ENCODE assay signal across 9 cellular contexts in the genomic region with DNA sequence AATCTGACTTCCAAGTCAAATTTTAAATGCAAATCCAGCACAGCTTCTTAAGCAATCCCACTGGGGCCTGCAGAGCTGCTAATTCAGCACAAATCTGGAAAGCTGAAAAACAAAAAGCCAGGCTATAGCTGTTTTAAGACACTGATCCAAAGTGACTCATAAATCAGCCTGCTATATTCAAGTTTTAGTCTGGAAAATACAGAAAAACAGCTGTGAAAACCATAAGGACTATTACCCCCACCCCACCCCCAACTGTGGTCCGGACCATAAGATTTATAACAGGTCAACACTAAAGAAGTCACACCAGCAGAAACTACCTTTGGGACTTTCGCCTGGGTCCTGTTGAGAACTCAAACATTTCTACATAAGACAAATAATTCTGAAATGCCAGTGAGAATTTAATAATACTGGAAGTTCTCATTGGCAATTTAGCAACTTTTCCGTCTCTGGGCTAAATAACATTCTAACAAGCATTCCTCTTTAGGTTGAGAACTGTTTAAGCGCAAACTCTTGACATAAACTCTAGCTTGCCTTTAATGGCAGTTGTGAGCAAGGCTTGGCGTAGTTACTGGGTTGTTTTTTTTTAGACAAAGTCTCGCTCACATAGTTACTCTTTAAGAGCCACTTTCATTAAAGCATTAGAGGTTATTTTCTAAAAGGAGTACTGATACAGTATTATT. TPM values are rescaled to one million over a fixed set of nuclear protein-coding genes. Genes with fewer than 3 reads are reported as not detected.
A peak's percentile ranks its signal among the peaks of the same experiment; 100 is the strongest.
DNase-seq lines count a peak whose midpoint lies in the region; ATAC-seq lines count a peak whose summit lies in the region.
"Had no signal": no experiment of that assay in that cellular context is flagged by ENCODE, and none has a peak within 500 bp of the region (broad histone marks: within the 10 kb centered on the region; RNA-seq: fewer than 3 reads in every experiment).

No MANE protein-coding gene starts in this region.

- peaks cover 22% of the 10 kb centered on the region for H3K36me3 ChIP-seq in adipocyte (ENCODE audit: control insufficient read depth, insufficient read depth, low read length, severe bottlenecking)

- no peak overlapping the region for H3K4me3 Mint-ChIP-seq in natural killer cell treated with Interleukin-12 subunit alpha and Interleukin-12 subunit beta and Interleukin-15 and Interleukin-18, amount 100 ng/mL, for 72 hours

- H3K9ac ChIP-seq in adipocyte (ENCODE audit: low read length), result peak overlapping the region; percentile 94

- no peaks in the 10 kb centered on the region for H3K27me3 ChIP-seq in adipocyte (replicated peaks; ENCODE audit: control insufficient read depth, insufficient read depth, low read length)

- no peaks in the 10 kb centered on the region for H3K9me3 ChIP-seq in adipocyte (ENCODE audit: control insufficient read depth, low read length)

- H3K4me1 Mint-ChIP-seq in natural killer cell treated with Interleukin-12 subunit alpha and Interleukin-12 subunit beta and Interleukin-15 and Interleukin-18, amount 100 ng/mL, for 72 hours (ENCODE audit: low read depth in 2 of 2), result no peaks in the 10 kb centered on the region

- H3K27ac Mint-ChIP-seq in natural killer cell treated with Interleukin-12 subunit alpha and Interleukin-12 subunit beta and Interleukin-15 and Interleukin-18, amount 100 ng/mL, for 72 hours, result no peak overlapping the region
- H3K27ac Mint-ChIP-seq: activated naive CD4-positive, alpha-beta T cell treated with anti-CD3 and anti-CD28 coated beads, Interleukin-2, amount 50 U/mL, for 72 hours had no signal

- H3K27me3 Mint-ChIP-seq in natural killer cell treated with Interleukin-12 subunit alpha and Interleukin-12 subunit beta and Interleukin-15 and Interleukin-18, amount 100 ng/mL, for 72 hours, result peaks cover 8 to 9% of the 10 kb centered on the region in 2 donors

- DNase-seq in adipocyte (ENCODE audit: low read depth) (peak; percentile 83), hepatic stellate cell (ENCODE audit: low spot score) (peak; percentile 18), skeletal muscle cell (ENCODE audit: low read depth) (peak; percentile 57)
- DNase-seq in natural killer cell treated with Interleukin-12 subunit alpha and Interleukin-12 subunit beta and Interleukin-15 and Interleukin-18, amount 100 ng/mL, for 72 hours (ENCODE audit: low spot score), result no peak
- DNase-seq in activated CD4-positive, alpha-beta T cell treated with anti-CD3 and anti-CD28 coated beads, Interleukin-2, amount 50 U/mL, for 48 hours, result no peak
- DNase-seq in stimulated activated naive CD8-positive, alpha-beta T cell treated with anti-CD3 and anti-CD28 coated beads, Interleukin-15, Interleukin-2, amounts not matched to agents 100 U/mL and 50 U/mL, for 24 hours, result no peak

- H3K4me1 ChIP-seq in adipocyte (ENCODE audit: control insufficient read depth, insufficient read depth, low read length), result peaks cover 47% of the 10 kb centered on the region

- no peaks in the 10 kb centered on the region for H3K9me3 Mint-ChIP-seq in natural killer cell treated with Interleukin-12 subunit alpha and Interleukin-12 subunit beta and Interleukin-15 and Interleukin-18, amount 100 ng/mL, for 72 hours

- H3K4me3 ChIP-seq in GM08714 (ENCODE audit: low read length), result peak overlapping the region; percentile 84; the same call in 1 of the 2 replicates
- H3K4me3 ChIP-seq in adipocyte (ENCODE audit: low read length), result peak overlapping the region; percentile 92
- H3K4me3 ChIP-seq in skeletal muscle cell (ENCODE audit: low read depth, low read length), result peak overlapping the region; percentile 95

- H3K36me3 Mint-ChIP-seq in natural killer cell treated with Interleukin-12 subunit alpha and Interleukin-12 subunit beta and Interleukin-15 and Interleukin-18, amount 100 ng/mL, for 72 hours, result no peaks in the 10 kb centered on the region
- H3K36me3 Mint-ChIP-seq: activated naive CD4-positive, alpha-beta T cell treated with anti-CD3 and anti-CD28 coated beads, Interleukin-2, amount 50 U/mL, for 72 hours had no signal

- ATAC-seq in natural killer cell treated with Interleukin-12 subunit alpha and Interleukin-12 subunit beta and Interleukin-15 and Interleukin-18, amount 100 ng/mL, for 72 hours, result no peak
- no peak for ATAC-seq in GM19467 (IDR thresholded peaks at IDR 0.05; ENCODE audit: unreplicated experiment)
- ATAC-seq in stimulated activated naive CD8-positive, alpha-beta T cell treated with anti-CD3 and anti-CD28 coated beads, Interleukin-15, Interleukin-2, amounts not matched to agents 100 U/mL and 50 U/mL, for 24 hours, result no peak
- ATAC-seq: activated naive CD4-positive, alpha-beta T cell treated with anti-CD3 and anti-CD28 coated beads, Interleukin-2, amount 50 U/mL, for 72 hours had no signal

RNA-seq across cellular contexts. Expression of gene LRIG3, which starts 3.3 kb away (rescaled TPM):
- total RNA-seq in natural killer cell treated with Interleukin-12 subunit alpha and Interleukin-12 subunit beta and Interleukin-15 and Interleukin-18, amount 100 ng/mL, for 72 hours, result not detected
- total RNA-seq: activated naive CD4-positive, alpha-beta T cell treated with anti-CD3 and anti-CD28 coated beads, Interleukin-2, amount 50 U/mL, for 72 hours had no signal

Comparison
In these comparisons a context has a peak if more than half of its experiments do, and no peak if none do; other contexts are left out.
1. DNase-seq: peak in adipocyte (single experiment), hepatic stellate cell (single experiment) and skeletal muscle cell (single experiment); none in natural killer cell treated with Interleukin-12 subunit alpha and Interleukin-12 subunit beta and Interleukin-15 and Interleukin-18, amount 100 ng/mL, for 72 hours (single experiment), activated CD4-positive, alpha-beta T cell treated with anti-CD3 and anti-CD28 coated beads, Interleukin-2, amount 50 U/mL, for 48 hours (0 of 2) and stimulated activated naive CD8-positive, alpha-beta T cell treated with anti-CD3 and anti-CD28 coated beads, Interleukin-15, Interleukin-2, amounts not matched to agents 100 U/mL and 50 U/mL, for 24 hours (single experiment).
2. Peak in every context shown above with its lines, with median percentiles within 50 percentile points of each other: H3K4me3 ChIP-seq.